In genomic region chr11:64235427-64236161, GRCh38 we compare ENCODE assay signal across 7 cellular contexts. TPM values are rescaled to one million over a fixed set of nuclear protein-coding genes. Genes with fewer than 3 reads are reported as not detected.
DNase-seq lines count a peak whose midpoint lies in the region; ATAC-seq and TF ChIP-seq lines count a peak whose summit lies in the region.

No MANE protein-coding gene starts in this region.

- intact Hi-C loops in activated T-helper 1 cell treated with anti-CD3 and anti-CD28 coated beads, Interleukin-12 subunit alpha, Interleukin-12 subunit beta, Interleukin-2, Interleukin-4 antibody, amounts not matched to agents 30 ng/mL and 10 ng/mL and 1 ng/mL, durations not matched to agents 14 hours and 24 hours and 36 hours (cut with micrococcal nuclease) = no loop called here
- intact Hi-C loops in stomach (cut with DNase I; ENCODE audit: low total_unique reads) = no loop called here

- no peak for DNase-seq in HFF-Myc (ENCODE audit: extremely low read depth, low read depth)
- no peak for DNase-seq in activated T-helper 1 cell treated with anti-CD3 and anti-CD28 coated beads, Interleukin-12 subunit alpha, Interleukin-12 subunit beta, Interleukin-2, Interleukin-4 antibody, amounts not matched to agents 30 ng/mL and 10 ng/mL and 1 ng/mL, durations not matched to agents 14 hours and 24 hours and 36 hours (ENCODE audit: low spot score)
- no peak for DNase-seq in stomach
- no peak for DNase-seq in cerebellar nuclear complex (lab: John Stamatoyannopoulos, UW)

- peaks cover 30% of the 10 kb centered on the region for H3K27me3 ChIP-seq in iPS-18a (ENCODE audit: control insufficient read depth, insufficient read depth, low read length)
- no peaks in the 10 kb centered on the region for H3K27me3 ChIP-seq in stomach

- WGBS in stomach, 5 donors = 60 to 77% (median 71%) methylated on average over 10 to 12 of the region's 12 CpGs

- H3K36me3 Mint-ChIP-seq in activated T-helper 1 cell treated with anti-CD3 and anti-CD28 coated beads, Interleukin-12 subunit alpha, Interleukin-12 subunit beta, Interleukin-2, Interleukin-4 antibody, amounts not matched to agents 30 ng/mL and 10 ng/mL and 1 ng/mL, durations not matched to agents 14 hours and 24 hours and 36 hours (ENCODE audit: low read depth) = peaks cover 15% of the 10 kb centered on the region

- H3K27ac ChIP-seq in iPS-18a (ENCODE audit: low read length) (no peak overlapping the region), stomach (peak overlapping the region; percentile 83 to 92 (median 91))

- H3K4me1 ChIP-seq in iPS-18a (ENCODE audit: control insufficient read depth, low read depth, low read length) (peaks cover 4% of the 10 kb centered on the region), stomach (peaks cover 64 to 93% (median 91%) of the 10 kb centered on the region in 4 donors)

- no peak for TF ChIP-seq POLR2A in stomach (IDR thresholded peaks at IDR 0.05)

- peak overlapping the region; percentile 87 for H3K4me3 Mint-ChIP-seq in activated T-helper 1 cell treated with anti-CD3 and anti-CD28 coated beads, Interleukin-12 subunit alpha, Interleukin-12 subunit beta, Interleukin-2, Interleukin-4 antibody, amounts not matched to agents 30 ng/mL and 10 ng/mL and 1 ng/mL, durations not matched to agents 14 hours and 24 hours and 36 hours

- H3K9ac ChIP-seq in iPS-18a (ENCODE audit: low read length) = no peak overlapping the region

- no peaks in the 10 kb centered on the region for H3K9me3 ChIP-seq in iPS-18a (ENCODE audit: control insufficient read depth, low read depth, low read length)
- no peaks in the 10 kb centered on the region for H3K9me3 ChIP-seq in stomach

- TF ChIP-seq EP300 in stomach (IDR thresholded peaks at IDR 0.05) = no peak

- ATAC-seq in GM21367 (IDR thresholded peaks at IDR 0.05; ENCODE audit: unreplicated experiment) (no peak), GM18517 (IDR thresholded peaks at IDR 0.05; ENCODE audit: unreplicated experiment) (no peak)

- H3K9me3 Mint-ChIP-seq in activated T-helper 1 cell treated with anti-CD3 and anti-CD28 coated beads, Interleukin-12 subunit alpha, Interleukin-12 subunit beta, Interleukin-2, Interleukin-4 antibody, amounts not matched to agents 30 ng/mL and 10 ng/mL and 1 ng/mL, durations not matched to agents 14 hours and 24 hours and 36 hours = no peaks in the 10 kb centered on the region

- H3K36me3 ChIP-seq in iPS-18a (ENCODE audit: control insufficient read depth, low read depth, low read length) (no peaks in the 10 kb centered on the region), stomach (peaks cover 16 to 30% (median 21%) of the 10 kb centered on the region in 4 donors)

- TF ChIP-seq CTCF in HFF-Myc (IDR thresholded peaks at IDR 0.05; ENCODE audit: low read depth, low read length, missing control alignments) (no peak), stomach (IDR thresholded peaks at IDR 0.05) (no peak)

- peaks cover 24% of the 10 kb centered on the region for H3K4me1 Mint-ChIP-seq in activated T-helper 1 cell treated with anti-CD3 and anti-CD28 coated beads, Interleukin-12 subunit alpha, Interleukin-12 subunit beta, Interleukin-2, Interleukin-4 antibody, amounts not matched to agents 30 ng/mL and 10 ng/mL and 1 ng/mL, durations not matched to agents 14 hours and 24 hours and 36 hours (ENCODE audit: low read depth)

- H3K27ac Mint-ChIP-seq in activated T-helper 1 cell treated with anti-CD3 and anti-CD28 coated beads, Interleukin-12 subunit alpha, Interleukin-12 subunit beta, Interleukin-2, Interleukin-4 antibody, amounts not matched to agents 30 ng/mL and 10 ng/mL and 1 ng/mL, durations not matched to agents 14 hours and 24 hours and 36 hours = peak overlapping the region; percentile 64

- H3K4me3 ChIP-seq in HFF-Myc (replicated peaks; ENCODE audit: low read depth, low read length) (peak overlapping the region; percentile 58), iPS-18a (ENCODE audit: low read length) (peak overlapping the region; percentile 53), stomach (peak overlapping the region; percentile 75 to 88 (median 83))

- no peaks in the 10 kb centered on the region for H3K27me3 Mint-ChIP-seq in activated T-helper 1 cell treated with anti-CD3 and anti-CD28 coated beads, Interleukin-12 subunit alpha, Interleukin-12 subunit beta, Interleukin-2, Interleukin-4 antibody, amounts not matched to agents 30 ng/mL and 10 ng/mL and 1 ng/mL, durations not matched to agents 14 hours and 24 hours and 36 hours (ENCODE audit: insufficient read depth)

RNA-seq across cellular contexts. Expression of gene VEGFB, which starts 1.2 kb away (rescaled TPM):
- total RNA-seq in activated T-helper 1 cell treated with anti-CD3 and anti-CD28 coated beads, Interleukin-12 subunit alpha, Interleukin-12 subunit beta, Interleukin-2, Interleukin-4 antibody, amounts not matched to agents 30 ng/mL and 10 ng/mL and 1 ng/mL, durations not matched to agents 14 hours and 24 hours and 36 hours = 55.5 and 60.2 TPM in 2 replicates
- 100 to 1,000 TPM in 1 of 5 donors, 10 to 100 TPM in 3, 1 to 10 TPM in 1; 2.9 to 167 (median 17.4) TPM for total RNA-seq in stomach
- 100 to 1,000 TPM in 1 of 3 donors, 10 to 100 TPM in 2; 86.4 to 132 (median 97.7) TPM for polyA plus RNA-seq in stomach

RNA-seq across cellular contexts. Expression of gene DNAJC4, which starts 5.2 kb away (rescaled TPM):
- 18.4 and 19.8 TPM in 2 replicates for total RNA-seq in activated T-helper 1 cell treated with anti-CD3 and anti-CD28 coated beads, Interleukin-12 subunit alpha, Interleukin-12 subunit beta, Interleukin-2, Interleukin-4 antibody, amounts not matched to agents 30 ng/mL and 10 ng/mL and 1 ng/mL, durations not matched to agents 14 hours and 24 hours and 36 hours
- 10 to 100 TPM in 4 of 5 donors, 1 to 10 TPM in 1; 8.3 to 61.8 (median 14.9) TPM for total RNA-seq in stomach
- polyA plus RNA-seq in stomach = 100 to 1,000 TPM in 2 of 3 donors, 10 to 100 TPM in 1; 69.8 to 115 (median 106) TPM

RNA-seq across cellular contexts. Expression of gene FKBP2, which starts 5.3 kb away (rescaled TPM):
- total RNA-seq in activated T-helper 1 cell treated with anti-CD3 and anti-CD28 coated beads, Interleukin-12 subunit alpha, Interleukin-12 subunit beta, Interleukin-2, Interleukin-4 antibody, amounts not matched to agents 30 ng/mL and 10 ng/mL and 1 ng/mL, durations not matched to agents 14 hours and 24 hours and 36 hours = 32.6 and 34.3 TPM in 2 replicates
- 10 to 100 TPM; 15.2 to 66.8 (median 47.7) TPM for total RNA-seq in stomach
- 100 to 1,000 TPM; 140 to 257 (median 251) TPM for polyA plus RNA-seq in stomach

RNA-seq across cellular contexts. Expression of gene NUDT22, which starts 9.5 kb away (rescaled TPM):
- 74.9 and 79.4 TPM in 2 replicates for total RNA-seq in activated T-helper 1 cell treated with anti-CD3 and anti-CD28 coated beads, Interleukin-12 subunit alpha, Interleukin-12 subunit beta, Interleukin-2, Interleukin-4 antibody, amounts not matched to agents 30 ng/mL and 10 ng/mL and 1 ng/mL, durations not matched to agents 14 hours and 24 hours and 36 hours
- total RNA-seq in stomach = 100 to 1,000 TPM in 4 of 5 donors, 10 to 100 TPM in 1; 35.1 to 363 (median 124) TPM
- polyA plus RNA-seq in stomach = 100 to 1,000 TPM in 1 of 3 donors, 10 to 100 TPM in 2; 62.4 to 143 (median 76.2) TPM

RNA-seq across cellular contexts. Expression of gene TRPT1, which starts 9.6 kb away (rescaled TPM):
- 30.3 and 35.5 TPM in 2 replicates for total RNA-seq in activated T-helper 1 cell treated with anti-CD3 and anti-CD28 coated beads, Interleukin-12 subunit alpha, Interleukin-12 subunit beta, Interleukin-2, Interleukin-4 antibody, amounts not matched to agents 30 ng/mL and 10 ng/mL and 1 ng/mL, durations not matched to agents 14 hours and 24 hours and 36 hours
- total RNA-seq in stomach = 100 to 1,000 TPM in 2 of 5 donors, 10 to 100 TPM in 3; 15.2 to 425 (median 63.8) TPM
- polyA plus RNA-seq in stomach = 10 to 100 TPM; 75.8 to 83.5 (median 79.7) TPM
